In genomic region chr2:47089083-47089464, GRCh38 we compare ENCODE assay signal across 16 cellular contexts.
DNase-seq lines count a peak whose midpoint lies in the region; ATAC-seq, FAIRE-seq and TF ChIP-seq lines count a peak whose summit lies in the region.
"Had no signal": no experiment of that assay in that cellular context is flagged by ENCODE, and none has a peak within 500 bp of the region (broad histone marks: within the 10 kb centered on the region; RNA-seq: fewer than 3 reads in every experiment).

No MANE protein-coding gene starts in this region.

- H3K27ac ChIP-seq in mesodermal cell (ENCODE audit: low read depth, low read length, severe bottlenecking): peak overlapping the region; percentile 96
- H3K27ac ChIP-seq: C4-2B, epithelial cell of prostate, SK-N-MC had no signal

- CTCF ChIA-PET in activated CD4-positive, alpha-beta T cell treated with anti-CD3 and anti-CD28 coated beads for 36 hours (lab: Charles Lee): interaction anchor here (1.0 to 1.5 kb wide), 3 partner anchors 16 to 234 kb away, joined by 4 read pairs; no protein-coding TSS in a partner anchor

- H3K4me1 ChIP-seq in mesodermal cell (ENCODE audit: control insufficient read depth, insufficient read depth, low read length, poor library complexity, severe bottlenecking): peaks cover 47% of the 10 kb centered on the region

- H3K9me3 Mint-ChIP-seq in activated CD4-positive, alpha-beta T cell treated with anti-CD3 and anti-CD28 coated beads for 36 hours (ENCODE audit: low read depth): no peaks in the 10 kb centered on the region
- H3K9me3 Mint-ChIP-seq: IgD-negative memory B cell had no signal

- no peak overlapping the region for H3K4me3 ChIP-seq in mesodermal cell (ENCODE audit: extremely low read depth, insufficient read depth, low read length, poor library complexity, severe bottlenecking)
- H3K4me3 ChIP-seq: SK-N-MC, uterus had no signal

- POLR2A ChIA-PET in activated CD4-positive, alpha-beta T cell treated with anti-CD3 and anti-CD28 coated beads for 36 hours (lab: Charles Lee): no interaction called here

- no peak for FAIRE-seq in RCC 7860 (lab: Jason Lieb, UNC)
- no peak for FAIRE-seq in GM19239 (lab: Jason Lieb, UNC)

- H3K4me3 Mint-ChIP-seq in activated CD4-positive, alpha-beta T cell treated with anti-CD3 and anti-CD28 coated beads for 36 hours: no peak overlapping the region
- H3K4me3 Mint-ChIP-seq: activated CD8-positive, alpha-beta T cell treated with anti-CD3 and anti-CD28 coated beads, Interleukin-2, amount 10 ng/mL, durations not matched to agents 7 days and 5 days had no signal

- no peaks in the 10 kb centered on the region for H3K27me3 Mint-ChIP-seq in activated CD4-positive, alpha-beta T cell treated with anti-CD3 and anti-CD28 coated beads for 36 hours

- H3K9me3 ChIP-seq in mesodermal cell (ENCODE audit: control insufficient read depth, low read length): no peaks in the 10 kb centered on the region
- H3K9me3 ChIP-seq: uterus had no signal

- H3K4me1 Mint-ChIP-seq in activated CD4-positive, alpha-beta T cell treated with anti-CD3 and anti-CD28 coated beads for 36 hours: peaks cover 3% of the 10 kb centered on the region

- TF ChIP-seq POLR2A in erythroblast (IDR thresholded peaks at IDR 0.05; ENCODE audit: low read length): no peak

- H3K36me3 Mint-ChIP-seq in activated CD4-positive, alpha-beta T cell treated with anti-CD3 and anti-CD28 coated beads for 36 hours (ENCODE audit: low read depth): no peaks in the 10 kb centered on the region

- 73 to 83% methylated on average over 5 to 6 of the region's 6 CpGs for WGBS in mesodermal cell (ENCODE audit: insufficient coverage in 2 of 2), 2 experiments

- DNase-seq in Caki2 (ENCODE audit: low read depth) (peak; percentile 36), RCC 7860 (ENCODE audit: low spot score) (peak; percentile 36), erythroblast (lab: John Stamatoyannopoulos, UW) (peak; percentile 31 to 36), Ammon's horn (ENCODE audit: low spot score) (no peak), GM19239 (ENCODE audit: insufficient read length, low spot score) (no peak)
- no peak for DNase-seq in activated CD4-positive, alpha-beta T cell treated with anti-CD3 and anti-CD28 coated beads for 36 hours
- DNase-seq: activated CD8-positive, alpha-beta T cell treated with anti-CD3 and anti-CD28 coated beads, Interleukin-2, amount 10 ng/mL, durations not matched to agents 7 days and 5 days; NCI-H2227 treated with DMSO at 0.1 percent for 48 hours; retina; uterus had no signal

- H3K27ac Mint-ChIP-seq in activated CD4-positive, alpha-beta T cell treated with anti-CD3 and anti-CD28 coated beads for 36 hours: no peak overlapping the region
- H3K27ac Mint-ChIP-seq: activated CD8-positive, alpha-beta T cell treated with anti-CD3 and anti-CD28 coated beads, Interleukin-2, amount 10 ng/mL, durations not matched to agents 7 days and 5 days had no signal

- H3K36me3 ChIP-seq in mesodermal cell (ENCODE audit: control insufficient read depth, insufficient read depth, low read length): no peaks in the 10 kb centered on the region
- H3K36me3 ChIP-seq: uterus had no signal

- intact Hi-C loops in activated CD4-positive, alpha-beta T cell treated with anti-CD3 and anti-CD28 coated beads for 36 hours (cut with DNase I, micrococcal nuclease): no loop called here

- ATAC-seq in activated CD4-positive, CD25-positive, alpha-beta regulatory T cell treated with anti-CD3 and anti-CD28 coated beads, Interleukin-2, amount 50 U/mL, for 24 hours: no peak
- no peak for ATAC-seq in activated CD4-positive, alpha-beta T cell treated with anti-CD3 and anti-CD28 coated beads for 36 hours
- ATAC-seq: activated CD8-positive, alpha-beta T cell treated with anti-CD3 and anti-CD28 coated beads, Interleukin-2, amount 10 ng/mL, durations not matched to agents 7 days and 5 days had no signal

- in situ Hi-C loops in Caki2 (cut with HindIII; ENCODE audit: low pct_unique_long_range_greater_than_20kb, low sequenced_read_pairs): no loop called here

Comparison
In these comparisons a context has a peak if more than half of its experiments do, and no peak if none do; other contexts are left out.
1. DNase-seq: peak in Caki2 (single experiment), RCC 7860 (single experiment) and erythroblast (2 of 2); none in Ammon's horn (single experiment), GM19239 (single experiment) and activated CD4-positive, alpha-beta T cell treated with anti-CD3 and anti-CD28 coated beads for 36 hours (single experiment).